8 cellular contexts compared by ENCODE assay signal in the genomic region with DNA sequence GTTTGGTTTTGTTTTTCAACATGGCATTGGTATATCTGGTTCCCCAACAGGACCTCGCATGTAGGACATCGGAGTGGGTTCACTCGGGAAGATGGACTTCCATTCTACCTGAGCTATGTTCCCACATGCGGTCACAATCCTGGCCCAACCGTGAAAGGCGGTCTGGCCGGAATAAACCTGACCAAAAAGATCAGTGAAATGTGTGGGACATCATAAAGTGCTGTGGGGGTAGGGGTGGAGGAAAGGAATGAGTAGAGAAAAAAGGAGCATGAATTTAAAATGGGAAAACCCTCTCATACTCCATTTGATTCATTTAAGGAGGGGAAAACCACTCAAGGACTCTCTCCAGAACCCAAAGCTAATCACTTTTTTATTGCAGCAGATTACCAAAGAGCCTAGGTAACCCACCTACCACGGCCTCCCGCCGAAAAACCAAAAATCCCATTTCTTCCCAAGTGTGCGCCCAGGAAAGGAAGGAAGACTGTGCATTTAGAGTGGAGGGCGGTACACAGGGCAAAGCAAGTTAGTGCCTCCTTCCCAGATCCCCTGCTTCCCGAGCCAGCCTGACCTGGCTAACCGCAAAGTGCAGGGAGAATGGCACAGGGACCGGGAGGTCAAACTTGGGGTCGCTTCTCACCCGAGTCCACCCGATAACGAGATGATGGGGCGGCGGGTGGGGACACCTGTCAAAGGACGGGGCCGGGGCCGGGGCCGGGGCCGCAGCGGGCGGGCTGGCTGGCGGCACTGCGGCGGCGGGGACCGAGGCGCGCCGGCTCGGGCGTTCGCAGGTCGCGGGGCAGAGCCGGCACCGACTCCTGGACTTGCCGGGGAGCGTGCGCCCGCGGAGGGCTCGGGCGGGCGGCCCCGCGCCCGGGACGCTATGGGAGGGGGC. TPM values are rescaled to one million over a fixed set of nuclear protein-coding genes. Genes with fewer than 3 reads are reported as not detected.
DNase-seq lines count a peak whose midpoint lies in the region; ATAC-seq, FAIRE-seq and TF ChIP-seq lines count a peak whose summit lies in the region.

No MANE protein-coding gene starts in this region.

- intact Hi-C loops in HepG2 (cut with micrococcal nuclease; ENCODE audit: unreplicated experiment) = loop anchor here (5.0 kb wide), 1 partner anchor 99 kb away; no protein-coding TSS in a partner anchor

- H3K27me3 ChIP-seq in bronchial epithelial cell (ENCODE audit: control insufficient read depth, insufficient read depth, low read length) (peaks cover 7% of the 10 kb centered on the region), HepG2 (ENCODE audit: control insufficient read depth in 1 of 2, insufficient read depth in 2 of 2, low read length in 2 of 2) (peaks cover 5 to 29% of the 10 kb centered on the region in 2 experiments; a peak in 3 of 5 replicates), thymus (ENCODE audit: control insufficient read depth, insufficient read depth) (peaks cover 42% of the 10 kb centered on the region)

- in situ Hi-C loops in HepG2 (cut with HindIII; ENCODE audit: extremely low pct_ligation_motif_present, low pct_unique_long_range_greater_than_20kb) = no loop called here

- H3K79me2 ChIP-seq in HepG2 (ENCODE audit: insufficient read depth, low read length) = no peaks in the 10 kb centered on the region

- CTCF ChIA-PET in A549 (lab: Yijun Ruan, JAX) (interaction anchor here (0.7 kb wide), 1 partner anchor 31 kb away, joined by 3 read pairs; no protein-coding TSS in a partner anchor), HEK293T (lab: Yijun Ruan, JAX) (interaction anchor here (0.8 to 1.7 kb wide), 2 partner anchors 178 kb away, joined by 4 read pairs; no protein-coding TSS in a partner anchor), HepG2 (lab: Yijun Ruan, JAX; ENCODE audit: low intra/inter-chr PET ratio, low total read pairs) (no interaction called here)

- H3K36me3 ChIP-seq in bronchial epithelial cell (ENCODE audit: control insufficient read depth, insufficient read depth, low read length) = no peaks in the 10 kb centered on the region
- H3K36me3 ChIP-seq in HepG2 (replicated peaks in 1 of 2; ENCODE audit: control insufficient read depth in 1 of 2, insufficient read depth in 2 of 2, low read length in 2 of 2) = no peaks in the 10 kb centered on the region
- H3K36me3 ChIP-seq in thymus (ENCODE audit: control insufficient read depth, insufficient read depth) = no peaks in the 10 kb centered on the region

- no TSS peak for BruUV-seq in HepG2 (replicated peaks; lab: Mats Ljungman, UMichigan)

- H3K27ac ChIP-seq in A549 (peak overlapping the region; percentile 64 to 88), HepG2 (ENCODE audit: extremely low read length, insufficient read depth, low read length) (no peak overlapping the region), thymus (ENCODE audit: low read depth) (no peak overlapping the region)

- H3K9me3 ChIP-seq in A549 (no peaks in the 10 kb centered on the region), HepG2 (ENCODE audit: low read length) (no peaks in the 10 kb centered on the region), thymus (ENCODE audit: control insufficient read depth) (no peaks in the 10 kb centered on the region)

- TF ChIP-seq CTCF in A549 (IDR thresholded peaks at IDR 0.05) (no peak), bronchial epithelial cell (IDR thresholded peaks at IDR 0.05; ENCODE audit: insufficient read depth, low read length, severe bottlenecking) (no peak), HepG2 (CRISPR knock-in tag; IDR thresholded peaks at IDR 0.05) (no peak)

- H3K4me3 ChIP-seq in A549 (peak overlapping the region; percentile 94), bronchial epithelial cell (ENCODE audit: low read depth, low read length) (peak overlapping the region; percentile 24), HepG2 (replicated peaks in 1 of 3; ENCODE audit: insufficient read depth in 1 of 3, low read depth in 2 of 3, low read length in 3 of 3) (peak overlapping the region; percentile 52 to 76 (median 65)), thymus (ENCODE audit: low read length) (peak overlapping the region; percentile 51)

- DNase-seq in A549 (ENCODE audit: low read depth in 1 of 2, low spot score in 1 of 2) (no peak), HEK293T (ENCODE audit: extremely low spot score) (peak; percentile 51), bronchial epithelial cell (ENCODE audit: low read depth) (no peak), HepG2 (ENCODE audit: low spot score) (no peak)
- no peak for DNase-seq in activated CD8-positive, alpha-beta memory T cell treated with anti-CD3 and anti-CD28 coated beads, Interleukin-2, amount 50 U/mL, for 48 hours

- H3K9ac ChIP-seq in HepG2 (ENCODE audit: insufficient read depth, low read depth, low read length) = no peak overlapping the region

- FAIRE-seq in A549 (lab: Jason Lieb, UNC) = no peak
- no peak for FAIRE-seq in bronchial epithelial cell (lab: Jason Lieb, UNC)
- no peak for FAIRE-seq in HepG2 (lab: Jason Lieb, UNC)

- WGBS in A549 (ENCODE audit: missing lambda C conversion rate) = 72% methylated on average over 14 of the region's 55 CpGs
- WGBS in HepG2 (ENCODE audit: low lambda C conversion rate) = 9% methylated on average over 17 of the region's 55 CpGs
- WGBS in thymus = 16% methylated on average over 55 of the region's 55 CpGs

- POLR2A ChIA-PET in A549 (lab: Yijun Ruan, JAX) (no interaction called here), HEK293T (lab: Yijun Ruan, JAX) (interaction anchor here (1.7 kb wide), 1 partner anchor 132 kb away, joined by 7 read pairs; no protein-coding TSS in a partner anchor), HepG2 (lab: Yijun Ruan, JAX) (no interaction called here)

- ATAC-seq in A549 (peak; percentile 52 to 84), HepG2 (peak; percentile 68), GM18511 (IDR thresholded peaks at IDR 0.05; ENCODE audit: unreplicated experiment) (no peak), HG03025 (IDR thresholded peaks at IDR 0.05; ENCODE audit: low FRiP score, unreplicated experiment) (no peak)

- H2AFZ ChIP-seq in HepG2 (ENCODE audit: low read length) = no peak overlapping the region

- H4K20me1 ChIP-seq in HepG2 (ENCODE audit: insufficient read depth, low read length) = no peaks in the 10 kb centered on the region

- H3K4me1 ChIP-seq in A549 (no peaks in the 10 kb centered on the region), HepG2 (ENCODE audit: insufficient read depth, low read length) (peaks cover 14% of the 10 kb centered on the region), thymus (ENCODE audit: control insufficient read depth, insufficient read depth, low read length) (no peaks in the 10 kb centered on the region)

- TF ChIP-seq RAD21 in A549 (conservative IDR thresholded peaks at IDR 0.05 in 1 of 2, IDR thresholded peaks at IDR 0.05 in 1 of 2) = no peak
- TF ChIP-seq RAD21 in HepG2 (CRISPR knock-in tag; IDR thresholded peaks at IDR 0.05) = no peak

- H3K4me2 ChIP-seq in A549 = peak overlapping the region; percentile 60
- H3K4me2 ChIP-seq in HepG2 (ENCODE audit: low read depth, low read length) = peak overlapping the region; percentile 97

- TF ChIP-seq POLR2A in A549 (IDR thresholded peaks at IDR 0.05; ENCODE audit: low read length) (no peak), HepG2 (IDR thresholded peaks at IDR 0.05; ENCODE audit: insufficient read depth in 1 of 2, low read depth in 2 of 2, low read length in 2 of 2) (no peak)

- TF ChIP-seq EP300 in A549 (IDR thresholded peaks at IDR 0.05) (no peak), HepG2 (IDR thresholded peaks at IDR 0.05; ENCODE audit: low read depth in 2 of 2, low read length in 2 of 2) (no peak), HepG2 (CRISPR knock-in tag; IDR thresholded peaks at IDR 0.05; ENCODE audit: borderline replicate concordance) (no peak)

TF ChIP-seq in A549, 52 proteins besides CTCF, POLR2A, EP300 and RAD21 (continues in another document):
- TF ChIP-seq FOSB (CRISPR knock-in tag; IDR thresholded peaks at IDR 0.05) = no peak

TF ChIP-seq in HEK293T, 16 proteins besides CTCF, POLR2A, EP300 and RAD21 (continues in another document):
- no peak for TF ChIP-seq HDGF (IDR thresholded peaks at IDR 0.05; ENCODE audit: borderline replicate concordance)
- no peak for TF ChIP-seq L3MBTL2 (conservative IDR thresholded peaks at IDR 0.05)
- no peak for TF ChIP-seq FOXK2 (IDR thresholded peaks at IDR 0.05)
- TF ChIP-seq ARNT (IDR thresholded peaks at IDR 0.05) = no peak

TF ChIP-seq in HepG2, 621 proteins besides CTCF, POLR2A, EP300 and RAD21 (continues in another document):
- TF ChIP-seq EZH2 (conservative IDR thresholded peaks at IDR 0.05; ENCODE audit: low read depth, low read length) = 0 out of 2 replicates have a peak, but pooled peaks have one; percentile 63
- TF ChIP-seq RARG (CRISPR knock-in tag; IDR thresholded peaks at IDR 0.05; ENCODE audit: low read depth) = no peak

RNA-seq across cellular contexts. Expression of gene TMEM150C, which starts 0.7 kb away (rescaled TPM):
- 2.1 and 2.7 TPM in 2 replicates for polyA plus RNA-seq in A549 (2011; rRNA removed)
- 0.54 and 0.75 TPM in 2 replicates for polyA plus RNA-seq in A549 (2012; cell fraction: cytosol; rRNA removed)
- 0.40 and 0.51 TPM in 2 replicates for polyA plus RNA-seq in A549 (2012; cell fraction: nucleus; rRNA removed)
- 1.5 to 2.1 TPM (median 1.5 TPM) in 3 replicates for polyA plus RNA-seq in A549 (2017; fragmentation: RNase III; extraction: RNeasy Plus Mini Kit Qiagen cat#74134 plus additional on column Dnase treatment)
- 0.78 and 1.9 TPM in 2 replicates for polyA minus RNA-seq in A549 (2011; rRNA and poly(A)+ RNA removed)
- under 0.01 and 0.13 TPM in 2 replicates for total RNA-seq in bronchial epithelial cell
- 0.11 and 0.42 TPM in 2 replicates for total RNA-seq in HepG2 (2016; rRNA removed; fragmentation: Illumina TruSeq; extraction: Trizol)
- not detected in 2 replicates for total RNA-seq in HepG2 (2016; cell fraction: cytosol; rRNA removed; fragmentation: Illumina TruSeq; extraction: Trizol; ENCODE audit: low read depth)
- total RNA-seq in HepG2 (2016; cell fraction: insoluble cytoplasmic fraction; rRNA removed; fragmentation: Illumina TruSeq; extraction: Trizol) = 0.19 and 0.32 TPM in 2 replicates
- total RNA-seq in HepG2 (2016; cell fraction: membrane; rRNA removed; fragmentation: Illumina TruSeq; extraction: Trizol) = 0.12 and 0.14 TPM in 2 replicates
- 0.47 and 0.84 TPM in 2 replicates for total RNA-seq in HepG2 (2016; cell fraction: nucleus; rRNA removed; fragmentation: Illumina TruSeq; extraction: Trizol)
- 0.24 and 0.33 TPM in 2 replicates for polyA plus RNA-seq in HepG2 (2011; rRNA removed)
- 0.21 and 0.37 TPM in 2 replicates for polyA plus RNA-seq in HepG2 (2011; cell fraction: cytosol; rRNA removed)
- polyA plus RNA-seq in HepG2 (2011; cell fraction: nucleus; rRNA removed) = 0.05 and 0.16 TPM in 2 replicates
- 0.20 and 0.62 TPM in 2 replicates for polyA plus RNA-seq in HepG2 (2012)
- polyA plus RNA-seq in HepG2 (2016; cell fraction: cytosol; fragmentation: Illumina TruSeq; extraction: Trizol; ENCODE audit: low read depth) = 0.02 and 0.05 TPM in 2 replicates
- 0.15 and 0.23 TPM in 2 replicates for polyA plus RNA-seq in HepG2 (2016; cell fraction: insoluble cytoplasmic fraction; fragmentation: Illumina TruSeq; extraction: Trizol; ENCODE audit: low read depth)
- 0.05 TPM in 1 of 2 replicates, not detected in the other for polyA plus RNA-seq in HepG2 (2016; cell fraction: membrane; fragmentation: Illumina TruSeq; extraction: Trizol; ENCODE audit: low read depth)
- polyA plus RNA-seq in HepG2 (2016; cell fraction: nucleus; fragmentation: Illumina TruSeq; extraction: Trizol; ENCODE audit: insufficient read depth, low read depth) = 0.36 and 0.57 TPM in 2 replicates
- polyA minus RNA-seq in HepG2 (2011; rRNA and poly(A)+ RNA removed; ENCODE audit: low replicate concordance) = 0.28 TPM in 1 of 2 replicates, not detected in the other
- 0.26 TPM in 1 of 2 replicates, not detected in the other for polyA minus RNA-seq in HepG2 (2011; cell fraction: cytosol; rRNA and poly(A)+ RNA removed)
- polyA minus RNA-seq in HepG2 (2011; cell fraction: nucleus; rRNA and poly(A)+ RNA removed) = 0.13 and 0.37 TPM in 2 replicates
- 18.2 TPM for polyA plus RNA-seq in thymus

Comparison
In these comparisons a context has a peak if more than half of its experiments do, and no peak if none do; other contexts are left out.
1. ATAC-seq: peak in A549 (2 of 2) and HepG2 (single experiment); none in GM18511 (single experiment) and HG03025 (single experiment).
2. H3K27ac ChIP-seq: peak in A549 (2 of 2); none in HepG2 (single experiment) and thymus (single experiment).
3. H3K4me3 ChIP-seq: peak in every context shown above with its lines; median percentile 94 in A549; 65 in HepG2; 51 in thymus; 24 in bronchial epithelial cell.